In genomic region chrX:56232221-56233082, GRCh38 we compare ENCODE assay signal across 9 cellular contexts. TPM values are rescaled to one million over a fixed set of nuclear protein-coding genes. Genes with fewer than 3 reads are reported as not detected.
A peak's percentile ranks its signal among the peaks of the same experiment; 100 is the strongest.
DNase-seq lines count a peak whose midpoint lies in the region; ATAC-seq and TF ChIP-seq lines count a peak whose summit lies in the region.
"Had no signal": no experiment of that assay in that cellular context is flagged by ENCODE, and none has a peak within 500 bp of the region (broad histone marks: within the 10 kb centered on the region; RNA-seq: fewer than 3 reads in every experiment).

KLF8 (plus strand) TSS chrX:56232356; CDS start chrX:56233335, 979 bp downstream.

- in situ Hi-C loops in Caki2 (cut with HindIII; ENCODE audit: low pct_unique_long_range_greater_than_20kb, low sequenced_read_pairs), result no loop called here

- H3K36me3 ChIP-seq in HUES64 (ENCODE audit: insufficient read depth, low read length), result no peaks in the 10 kb centered on the region

- WGBS in HUES64, result 0% methylated on average over 20 of the region's 38 CpGs

- H3K27me3 ChIP-seq in HUES64 (ENCODE audit: insufficient read depth, low read length), result no peaks in the 10 kb centered on the region

- peak within 1 kb of the TSS; percentile 78 for H3K27ac Mint-ChIP-seq in activated T-helper 1 cell treated with anti-CD3 and anti-CD28 coated beads, Interleukin-12 subunit alpha, Interleukin-12 subunit beta, Interleukin-2, Interleukin-4 antibody, amounts not matched to agents 30 ng/mL and 10 ng/mL and 1 ng/mL, durations not matched to agents 14 hours and 24 hours and 36 hours
- no peak within 1 kb of the TSS for H3K27ac Mint-ChIP-seq in glutamatergic neuron (ENCODE audit: unreplicated experiment)

- peak within 1 kb of the TSS; percentile 87 for H3K4me3 Mint-ChIP-seq in activated T-helper 1 cell treated with anti-CD3 and anti-CD28 coated beads, Interleukin-12 subunit alpha, Interleukin-12 subunit beta, Interleukin-2, Interleukin-4 antibody, amounts not matched to agents 30 ng/mL and 10 ng/mL and 1 ng/mL, durations not matched to agents 14 hours and 24 hours and 36 hours
- H3K4me3 Mint-ChIP-seq in glutamatergic neuron (ENCODE audit: unreplicated experiment), result peak within 1 kb of the TSS; percentile 89

- intact Hi-C loops in activated T-helper 1 cell treated with anti-CD3 and anti-CD28 coated beads, Interleukin-12 subunit alpha, Interleukin-12 subunit beta, Interleukin-2, Interleukin-4 antibody, amounts not matched to agents 30 ng/mL and 10 ng/mL and 1 ng/mL, durations not matched to agents 14 hours and 24 hours and 36 hours (cut with micrococcal nuclease), result loop anchor here (1.0 to 10.0 kb wide), 7 partner anchors 16 to 1588 kb away; partner anchors contain the start of genes MAGED2 and RRAGB
- intact Hi-C loops in posterior vena cava (cut with DNase I), result loop anchor here in 1 of 2 donors (5.0 kb wide), 1 partner anchor 320 kb away; no protein-coding TSS in a partner anchor

- H3K4me3 ChIP-seq in HUES64 (ENCODE audit: low read length), result peak within 1 kb of the TSS; percentile 78

- H3K27ac ChIP-seq in HUES64 (ENCODE audit: low read depth, low read length), result peak within 1 kb of the TSS; percentile 40; the same call in 1 of the 2 replicates
- H3K27ac ChIP-seq: HL-60 had no signal

- H3K4me1 Mint-ChIP-seq in activated T-helper 1 cell treated with anti-CD3 and anti-CD28 coated beads, Interleukin-12 subunit alpha, Interleukin-12 subunit beta, Interleukin-2, Interleukin-4 antibody, amounts not matched to agents 30 ng/mL and 10 ng/mL and 1 ng/mL, durations not matched to agents 14 hours and 24 hours and 36 hours (ENCODE audit: low read depth), result peaks cover 35% of the 10 kb centered on the region
- peaks cover 5% of the 10 kb centered on the region for H3K4me1 Mint-ChIP-seq in glutamatergic neuron (ENCODE audit: low read depth, unreplicated experiment)

- H3K4me1 ChIP-seq in HUES64 (ENCODE audit: insufficient read depth, low read length), result peaks cover 12% of the 10 kb centered on the region

- peaks cover 3% of the 10 kb centered on the region for H3K36me3 Mint-ChIP-seq in activated T-helper 1 cell treated with anti-CD3 and anti-CD28 coated beads, Interleukin-12 subunit alpha, Interleukin-12 subunit beta, Interleukin-2, Interleukin-4 antibody, amounts not matched to agents 30 ng/mL and 10 ng/mL and 1 ng/mL, durations not matched to agents 14 hours and 24 hours and 36 hours (ENCODE audit: low read depth)
- H3K36me3 Mint-ChIP-seq in glutamatergic neuron (ENCODE audit: unreplicated experiment), result no peaks in the 10 kb centered on the region

- peak within 1 kb of the TSS; percentile 64 for H3K9ac ChIP-seq in HUES64 (ENCODE audit: low read depth, low read length)

- DNase-seq in Caki2 (ENCODE audit: low read depth), result peak; percentile 42
- peak; percentile 25 for DNase-seq in activated T-helper 1 cell treated with anti-CD3 and anti-CD28 coated beads, Interleukin-12 subunit alpha, Interleukin-12 subunit beta, Interleukin-2, Interleukin-4 antibody, amounts not matched to agents 30 ng/mL and 10 ng/mL and 1 ng/mL, durations not matched to agents 14 hours and 24 hours and 36 hours (ENCODE audit: low spot score)
- peak; percentile 29 for DNase-seq in glutamatergic neuron
- DNase-seq in posterior vena cava (ENCODE audit: low spot score), result peak; percentile 81
- DNase-seq in NCI-H1436 treated with DMSO at 0.1 percent for 48 hours (lab: John Stamatoyannopoulos, UW), result no peak

- H3K27me3 Mint-ChIP-seq in activated T-helper 1 cell treated with anti-CD3 and anti-CD28 coated beads, Interleukin-12 subunit alpha, Interleukin-12 subunit beta, Interleukin-2, Interleukin-4 antibody, amounts not matched to agents 30 ng/mL and 10 ng/mL and 1 ng/mL, durations not matched to agents 14 hours and 24 hours and 36 hours (ENCODE audit: insufficient read depth), result peaks cover 4% of the 10 kb centered on the region
- H3K27me3 Mint-ChIP-seq in glutamatergic neuron (ENCODE audit: unreplicated experiment), result peaks cover 3% of the 10 kb centered on the region

- H3K9me3 Mint-ChIP-seq in activated T-helper 1 cell treated with anti-CD3 and anti-CD28 coated beads, Interleukin-12 subunit alpha, Interleukin-12 subunit beta, Interleukin-2, Interleukin-4 antibody, amounts not matched to agents 30 ng/mL and 10 ng/mL and 1 ng/mL, durations not matched to agents 14 hours and 24 hours and 36 hours, result no peaks in the 10 kb centered on the region
- no peaks in the 10 kb centered on the region for H3K9me3 Mint-ChIP-seq in glutamatergic neuron (ENCODE audit: unreplicated experiment)

- ATAC-seq in GM21360 (IDR thresholded peaks at IDR 0.05; ENCODE audit: unreplicated experiment) (peak; percentile 73), HG02840 (IDR thresholded peaks at IDR 0.05; ENCODE audit: low FRiP score, unreplicated experiment) (no peak)

- no peak for TF ChIP-seq CTCF in glutamatergic neuron (IDR thresholded peaks at IDR 0.05; ENCODE audit: partially characterized antibody, unreplicated experiment)

- no peaks in the 10 kb centered on the region for H3K9me3 ChIP-seq in HUES64 (ENCODE audit: insufficient read depth, low read depth, low read length)

RNA-seq across cellular contexts. Expression of gene KLF8, which starts in this region (rescaled TPM):
- total RNA-seq in Caki2 (2014; rRNA removed; shearing (Covaris generic); ENCODE audit: low replicate concordance), result 0.52 and 0.68 TPM in 2 replicates
- polyA plus RNA-seq in HUES64 (2013, experiment 1 of 2), result 4.5 TPM
- 6.1 TPM for polyA plus RNA-seq in HUES64 (2013, experiment 2 of 2)
- 6.3 and 6.7 TPM in 2 replicates for total RNA-seq in activated T-helper 1 cell treated with anti-CD3 and anti-CD28 coated beads, Interleukin-12 subunit alpha, Interleukin-12 subunit beta, Interleukin-2, Interleukin-4 antibody, amounts not matched to agents 30 ng/mL and 10 ng/mL and 1 ng/mL, durations not matched to agents 14 hours and 24 hours and 36 hours
- total RNA-seq in glutamatergic neuron (ENCODE audit: unreplicated experiment) (9.4 TPM), posterior vena cava (10 to 100 TPM; 20.5 to 24.5 TPM)

Comparison
In these comparisons a context has a peak if more than half of its experiments do, and no peak if none do; other contexts are left out.
1. Peak in DNase-seq in Caki2; RNA of the gene not detected or under 1 TPM.